In the genomic region with DNA sequence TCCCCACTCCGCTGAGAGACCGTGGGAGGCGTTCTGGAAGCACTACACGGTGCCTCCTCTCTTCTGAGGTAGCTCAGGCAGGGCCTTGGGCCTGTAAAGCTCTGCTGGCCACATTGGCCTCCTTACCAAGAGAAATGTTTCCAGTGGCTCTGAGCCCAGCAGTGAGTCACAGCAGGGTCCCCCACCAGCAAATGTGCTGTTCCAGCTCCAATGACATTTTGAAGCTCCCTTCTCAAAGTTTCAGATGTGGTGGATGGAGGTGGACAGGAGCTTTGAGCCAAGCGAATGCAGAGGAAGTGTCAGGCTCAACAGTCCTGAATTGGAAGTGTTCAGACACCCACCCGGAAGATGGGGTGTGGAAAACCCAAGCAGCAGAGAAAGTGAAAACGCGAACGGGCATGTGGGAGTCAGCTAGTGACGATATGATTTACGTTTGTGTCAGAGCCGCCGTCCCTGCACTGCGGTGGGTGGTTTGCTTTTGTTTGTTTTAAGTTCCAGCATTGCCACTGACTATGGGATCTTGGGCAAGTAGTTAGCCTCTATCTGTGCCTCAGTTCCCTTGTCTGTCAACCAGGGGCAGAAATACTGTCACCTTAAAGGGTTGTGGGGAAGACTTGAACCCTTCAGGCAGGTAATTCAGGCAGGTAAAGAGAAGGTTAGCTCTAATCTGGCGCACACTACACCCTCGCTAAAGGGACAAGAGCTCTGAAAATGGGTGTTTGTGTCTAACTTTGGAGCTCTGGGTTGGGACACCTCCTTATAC, we compare ENCODE assay signal across 8 cellular contexts. TPM values are rescaled to one million over a fixed set of nuclear protein-coding genes. Genes with fewer than 3 reads are reported as not detected.
A peak's percentile ranks its signal among the peaks of the same experiment; 100 is the strongest.
DNase-seq lines count a peak whose midpoint lies in the region; ATAC-seq, FAIRE-seq and TF ChIP-seq lines count a peak whose summit lies in the region.

No MANE protein-coding gene starts in this region.

- no peak for TF ChIP-seq CTCF in HepG2 (CRISPR knock-in tag; IDR thresholded peaks at IDR 0.05)

- H4K20me1 ChIP-seq in HepG2 (ENCODE audit: insufficient read depth, low read length), result no peaks in the 10 kb centered on the region

- H3K4me3 ChIP-seq in HepG2 (replicated peaks in 1 of 3; ENCODE audit: insufficient read depth in 1 of 3, low read depth in 2 of 3, low read length in 3 of 3), result no peak overlapping the region

- no TSS peak for BruUV-seq in HepG2 (replicated peaks; lab: Mats Ljungman, UMichigan)

- CTCF ChIA-PET in HepG2 (lab: Yijun Ruan, JAX; ENCODE audit: low intra/inter-chr PET ratio, low total read pairs), result no interaction called here

- ATAC-seq in GM21447 (IDR thresholded peaks at IDR 0.05; ENCODE audit: unreplicated experiment), result peak; percentile 41
- ATAC-seq in HepG2, result no peak

- TF ChIP-seq POLR2A in HepG2 (IDR thresholded peaks at IDR 0.05; ENCODE audit: insufficient read depth in 1 of 2, low read depth in 2 of 2, low read length in 2 of 2), result no peak

- no peak overlapping the region for H2AFZ ChIP-seq in HepG2 (ENCODE audit: low read length)

- no peak for FAIRE-seq in HepG2 (lab: Jason Lieb, UNC)

- H3K4me1 ChIP-seq in HepG2 (ENCODE audit: insufficient read depth, low read length), result peaks cover 13% of the 10 kb centered on the region; the same call in 1 of the 2 replicates

- intact Hi-C loops in HepG2 (cut with micrococcal nuclease; ENCODE audit: unreplicated experiment), result no loop called here

- H3K79me2 ChIP-seq in HepG2 (ENCODE audit: insufficient read depth, low read length), result no peaks in the 10 kb centered on the region

- in situ Hi-C loops in HepG2 (cut with HindIII; ENCODE audit: extremely low pct_ligation_motif_present, low pct_unique_long_range_greater_than_20kb), result no loop called here

- TF ChIP-seq RAD21 in HepG2 (CRISPR knock-in tag; IDR thresholded peaks at IDR 0.05), result no peak

- H3K4me2 ChIP-seq in HepG2 (ENCODE audit: low read depth, low read length), result no peak overlapping the region

- 50% methylated on average over 13 of the region's 16 CpGs for WGBS in HepG2 (ENCODE audit: low lambda C conversion rate)

- H3K36me3 ChIP-seq in HepG2 (replicated peaks in 1 of 2; ENCODE audit: control insufficient read depth in 1 of 2, insufficient read depth in 2 of 2, low read length in 2 of 2), result no peaks in the 10 kb centered on the region

- H3K27ac ChIP-seq in HepG2 (ENCODE audit: extremely low read length, insufficient read depth, low read length), result no peak overlapping the region

- DNase-seq in AG08396 (ENCODE audit: low spot score) (peak; percentile 56), T1000 (lab: John Stamatoyannopoulos, UW) (peak; percentile 50), astrocyte of the hippocampus (ENCODE audit: low read depth, low spot score) (peak; percentile 86), DMS153 treated with DMSO at 0.1 percent for 48 hours (lab: John Stamatoyannopoulos, UW; ENCODE audit: unreplicated experiment) (no peak), AML-193 (lab: John Stamatoyannopoulos, UW) (no peak), HepG2 (ENCODE audit: low spot score) (no peak)
- peak; percentile 65 to 77 for DNase-seq in stimulated activated CD4-positive, alpha-beta T cell treated with anti-CD3 and anti-CD28 coated beads, Interleukin-15, amount 100 ng/mL, for 48 hours (ENCODE audit: low read depth in 2 of 2)

- H3K27me3 ChIP-seq in HepG2 (ENCODE audit: control insufficient read depth in 1 of 2, insufficient read depth in 2 of 2, low read length in 2 of 2), result peaks cover 8 to 69% of the 10 kb centered on the region in 2 experiments; a peak in 4 of 5 replicates

- H3K9ac ChIP-seq in HepG2 (ENCODE audit: insufficient read depth, low read depth, low read length), result no peak overlapping the region

- H3K9me3 ChIP-seq in HepG2 (ENCODE audit: low read length), result no peaks in the 10 kb centered on the region

- POLR2A ChIA-PET in HepG2 (lab: Yijun Ruan, JAX), result no interaction called here

- TF ChIP-seq EP300 in HepG2 (IDR thresholded peaks at IDR 0.05; ENCODE audit: low read depth in 2 of 2, low read length in 2 of 2) (no peak), HepG2 (CRISPR knock-in tag; IDR thresholded peaks at IDR 0.05; ENCODE audit: borderline replicate concordance) (no peak)

TF ChIP-seq in HepG2, 621 proteins besides CTCF, POLR2A, EP300 and RAD21:
- no peak for TF ChIP-seq MED8 (CRISPR knock-in tag; IDR thresholded peaks at IDR 0.05; ENCODE audit: insufficient replicate concordance)
- no peak for TF ChIP-seq CEBPB (IDR thresholded peaks at IDR 0.05; ENCODE audit: borderline replicate concordance, low read depth, low read length)
- no peak for TF ChIP-seq ZNF136 (CRISPR knock-in tag; IDR thresholded peaks at IDR 0.05; ENCODE audit: low read depth)
- no peak for TF ChIP-seq NFKBIZ (CRISPR knock-in tag; IDR thresholded peaks at IDR 0.05)

RNA-seq across cellular contexts. Expression of a gene that starts 38.2 kb away (rescaled TPM):
- 35.7 and 58.5 TPM in 2 replicates for total RNA-seq in HepG2 (2016; rRNA removed; fragmentation: Illumina TruSeq; extraction: Trizol)
- 5.8 and 7.0 TPM in 2 replicates for total RNA-seq in HepG2 (2016; cell fraction: cytosol; rRNA removed; fragmentation: Illumina TruSeq; extraction: Trizol; ENCODE audit: low read depth)
- 32.4 and 58.3 TPM in 2 replicates for total RNA-seq in HepG2 (2016; cell fraction: insoluble cytoplasmic fraction; rRNA removed; fragmentation: Illumina TruSeq; extraction: Trizol)
- total RNA-seq in HepG2 (2016; cell fraction: membrane; rRNA removed; fragmentation: Illumina TruSeq; extraction: Trizol), result 14.0 and 15.0 TPM in 2 replicates
- 50.5 and 53.2 TPM in 2 replicates for total RNA-seq in HepG2 (2016; cell fraction: nucleus; rRNA removed; fragmentation: Illumina TruSeq; extraction: Trizol)
- polyA plus RNA-seq in HepG2 (2011; rRNA removed), result 82.7 and 84.1 TPM in 2 replicates
- polyA plus RNA-seq in HepG2 (2011; cell fraction: cytosol; rRNA removed), result 55.7 and 70.1 TPM in 2 replicates
- polyA plus RNA-seq in HepG2 (2011; cell fraction: nucleus; rRNA removed), result 26.9 and 28.5 TPM in 2 replicates
- 50.8 and 57.3 TPM in 2 replicates for polyA plus RNA-seq in HepG2 (2012)
- 4.5 and 5.3 TPM in 2 replicates for polyA plus RNA-seq in HepG2 (2016; cell fraction: cytosol; fragmentation: Illumina TruSeq; extraction: Trizol; ENCODE audit: low read depth)
- polyA plus RNA-seq in HepG2 (2016; cell fraction: insoluble cytoplasmic fraction; fragmentation: Illumina TruSeq; extraction: Trizol; ENCODE audit: low read depth), result 54.9 and 56.5 TPM in 2 replicates
- polyA plus RNA-seq in HepG2 (2016; cell fraction: membrane; fragmentation: Illumina TruSeq; extraction: Trizol; ENCODE audit: low read depth), result 13.6 and 14.8 TPM in 2 replicates
- 125 and 131 TPM in 2 replicates for polyA plus RNA-seq in HepG2 (2016; cell fraction: nucleus; fragmentation: Illumina TruSeq; extraction: Trizol; ENCODE audit: insufficient read depth, low read depth)
- polyA minus RNA-seq in HepG2 (2011; rRNA and poly(A)+ RNA removed; ENCODE audit: low replicate concordance), result 27.4 and 37.7 TPM in 2 replicates
- polyA minus RNA-seq in HepG2 (2011; cell fraction: cytosol; rRNA and poly(A)+ RNA removed), result 57.0 and 75.9 TPM in 2 replicates
- 20.3 and 34.9 TPM in 2 replicates for polyA minus RNA-seq in HepG2 (2011; cell fraction: nucleus; rRNA and poly(A)+ RNA removed)

Comparison
In these comparisons a context has a peak if more than half of its experiments do, and no peak if none do; other contexts are left out.
1. DNase-seq: peak in AG08396 (single experiment), T1000 (single experiment), astrocyte of the hippocampus (single experiment) and stimulated activated CD4-positive, alpha-beta T cell treated with anti-CD3 and anti-CD28 coated beads, Interleukin-15, amount 100 ng/mL, for 48 hours (2 of 2); none in DMS153 treated with DMSO at 0.1 percent for 48 hours (single experiment), AML-193 (0 of 2) and HepG2 (single experiment).